In genomic region chr2:169363570-169364150, GRCh38 we compare ENCODE assay signal across 8 cellular contexts. TPM values are rescaled to one million over a fixed set of nuclear protein-coding genes. Genes with fewer than 3 reads are reported as not detected.
DNase-seq lines count a peak whose midpoint lies in the region; ATAC-seq and TF ChIP-seq lines count a peak whose summit lies in the region.

No MANE protein-coding gene starts in this region.

- CTCF ChIA-PET in AG04450 (lab: Charles Lee): no interaction called here

- H3K4me1 ChIP-seq in gastroesophageal sphincter (peaks cover 5 to 46% (median 31%) of the 10 kb centered on the region in 3 donors), osteoblast (ENCODE audit: insufficient read depth, low read length) (peaks cover 22% of the 10 kb centered on the region)

- H3K27ac ChIP-seq in AG04450 (ENCODE audit: low read depth, low read length) (no peak overlapping the region), gastroesophageal sphincter (no peak overlapping the region), osteoblast (ENCODE audit: low read depth, low read length) (no peak overlapping the region)

- ATAC-seq in GM18520 (IDR thresholded peaks at IDR 0.05; ENCODE audit: unreplicated experiment) (peak; percentile 39), gastroesophageal sphincter (peak; percentile 17), GM21717 (IDR thresholded peaks at IDR 0.05; ENCODE audit: unreplicated experiment) (no peak)

- POLR2A ChIA-PET in AG04450 (lab: Yijun Ruan, JAX): no interaction called here

- TF ChIP-seq CTCF in AG04450 (IDR thresholded peaks at IDR 0.05; ENCODE audit: low read depth, low read length) (no peak), gastroesophageal sphincter (IDR thresholded peaks at IDR 0.05) (no peak), osteoblast (IDR thresholded peaks at IDR 0.05; ENCODE audit: extremely low read depth, low read depth, low read length) (no peak)

- no peak for TF ChIP-seq EP300 in gastroesophageal sphincter (IDR thresholded peaks at IDR 0.05)

- no peak for TF ChIP-seq POLR2A in gastroesophageal sphincter (IDR thresholded peaks at IDR 0.05)

- H3K4me3 ChIP-seq in AG04450 (ENCODE audit: low read depth, low read length): peak overlapping the region; percentile 55
- H3K4me3 ChIP-seq in MG63: no peak overlapping the region
- H3K4me3 ChIP-seq in gastroesophageal sphincter: peak overlapping the region; percentile 29 to 58
- peak overlapping the region; percentile 63 for H3K4me3 ChIP-seq in osteoblast (ENCODE audit: insufficient read depth, low read length)

- H3K36me3 ChIP-seq in MG63 (no peaks in the 10 kb centered on the region), gastroesophageal sphincter (no peaks in the 10 kb centered on the region), osteoblast (ENCODE audit: insufficient read depth, low read length) (no peaks in the 10 kb centered on the region)

- H3K27me3 ChIP-seq in AG04450 (ENCODE audit: control insufficient read depth, insufficient read depth, low read length) (peaks cover 49% of the 10 kb centered on the region), MG63 (peaks cover 49% of the 10 kb centered on the region), gastroesophageal sphincter (peaks cover 43% of the 10 kb centered on the region), osteoblast (ENCODE audit: insufficient read depth, low read length) (peaks cover 51% of the 10 kb centered on the region)

- H3K79me2 ChIP-seq in osteoblast (ENCODE audit: insufficient read depth, low read length): no peaks in the 10 kb centered on the region

- no peaks in the 10 kb centered on the region; the same call in 1 of the 2 replicates for H3K9me3 ChIP-seq in AG04450 (ENCODE audit: control insufficient read depth, insufficient read depth, low read length)
- no peaks in the 10 kb centered on the region for H3K9me3 ChIP-seq in MG63
- peaks cover 0 to 1% (median 0%) of the 10 kb centered on the region in 3 donors for H3K9me3 ChIP-seq in gastroesophageal sphincter
- H3K9me3 ChIP-seq in osteoblast (ENCODE audit: low read depth, low read length): no peaks in the 10 kb centered on the region

- WGBS in gastroesophageal sphincter (ENCODE audit: low coverage in 1 of 2), 2 donors: 0 to 10% methylated on average over 1 to 2 of the region's 26 CpGs

- no peak for DNase-seq in AG04450 (ENCODE audit: low read depth, low spot score)
- peak; percentile 22 for DNase-seq in MG63
- peak; percentile 26 for DNase-seq in activated T-cell treated with anti-CD3 and anti-CD28 coated beads for 48 hours (ENCODE audit: low read depth)
- DNase-seq in osteoblast (ENCODE audit: insufficient read length, low spot score, missing footprints): peak; percentile 87
- DNase-seq in HT-29 (ENCODE audit: low spot score): no peak

- no peaks in the 10 kb centered on the region for H4K20me1 ChIP-seq in osteoblast (ENCODE audit: insufficient read depth, low read length)

- H2AFZ ChIP-seq in osteoblast (ENCODE audit: low read length): peak overlapping the region; percentile 35

- peak overlapping the region; percentile 86 for H3K4me2 ChIP-seq in osteoblast (ENCODE audit: insufficient read depth, low read length)

RNA-seq across cellular contexts. Expression of gene LRP2, which starts 1.3 kb away (rescaled TPM):
- polyA plus RNA-seq in AG04450 (2011; rRNA removed): not detected in 2 replicates
- under 0.01 TPM in 1 of 2 replicates, not detected in the other for polyA minus RNA-seq in AG04450 (2011; rRNA and poly(A)+ RNA removed)
- not detected in 2 replicates for total RNA-seq in MG63 (2014; rRNA removed; shearing (Covaris generic); ENCODE audit: low replicate concordance)
- not detected for total RNA-seq in gastroesophageal sphincter
- not detected in 2 replicates for total RNA-seq in osteoblast
- total RNA-seq in HT-29 (2014; rRNA removed; shearing (Covaris generic)): not detected in 2 replicates

Comparison
In these comparisons a context has a peak if more than half of its experiments do, and no peak if none do; other contexts are left out.
1. DNase-seq: peak in MG63 (single experiment), activated T-cell treated with anti-CD3 and anti-CD28 coated beads for 48 hours (single experiment) and osteoblast (single experiment); none in AG04450 (single experiment) and HT-29 (single experiment).